In the genomic region with DNA sequence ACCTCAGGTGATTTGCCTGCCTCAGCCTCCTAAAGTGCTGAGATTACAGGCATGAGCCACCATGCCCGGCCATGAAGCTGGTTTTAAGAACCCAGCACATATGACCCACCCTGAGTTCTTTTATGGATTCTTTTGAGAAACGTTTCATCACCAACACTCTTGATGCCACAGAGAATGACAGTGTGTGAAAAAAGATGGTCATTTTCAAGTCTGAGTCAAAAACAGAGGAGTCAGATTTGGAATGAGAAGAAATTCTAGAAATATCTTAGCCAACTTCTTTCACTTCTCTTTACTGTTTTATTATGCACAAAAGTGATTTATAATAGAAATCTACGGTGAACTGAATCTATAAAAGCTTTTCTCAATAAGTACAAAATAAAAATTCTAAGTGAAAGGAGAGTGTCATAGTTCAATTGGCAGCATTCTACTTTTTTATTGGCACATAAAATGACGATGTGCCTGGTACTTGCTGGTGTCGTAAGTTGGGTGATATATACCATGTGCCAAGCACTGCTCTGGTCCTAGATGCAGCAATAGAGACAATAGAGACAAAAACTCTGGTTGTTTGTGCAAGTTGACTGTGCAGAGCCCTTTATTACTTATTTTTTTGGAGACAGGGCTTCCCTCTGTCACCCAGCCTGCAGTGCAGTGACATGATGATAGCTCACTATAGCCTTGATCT, we compare ENCODE assay signal across 17 cellular contexts. TPM values are rescaled to one million over a fixed set of nuclear protein-coding genes. Genes with fewer than 3 reads are reported as not detected.
"Had no signal": no experiment of that assay in that cellular context is flagged by ENCODE, and none has a peak within 500 bp of the region (broad histone marks: within the 10 kb centered on the region; RNA-seq: fewer than 3 reads in every experiment).

No MANE protein-coding gene starts in this region.

- H3K36me3 ChIP-seq: cardiac muscle cell, ovary, suprapubic skin had no signal

- H2AFZ ChIP-seq: hepatocyte had no signal

- H3K9me3 ChIP-seq: ovary, psoas muscle, suprapubic skin had no signal

- H3K79me2 ChIP-seq: hepatocyte had no signal

- H3K27ac ChIP-seq: cardiac muscle cell, hepatocyte, ovary, psoas muscle, skin epidermis, suprapubic skin, VCaP had no signal

- H3K4me2 ChIP-seq: hepatocyte had no signal

- ATAC-seq: activated naive CD4-positive, alpha-beta T cell treated with anti-CD3 and anti-CD28 coated beads, Interleukin-2, amount 50 U/mL, for 72 hours; naive thymus-derived CD8-positive, alpha-beta T cell; psoas muscle; T-helper 17 cell had no signal

- H3K4me3 ChIP-seq: cardiac muscle cell, hepatocyte, ovary, psoas muscle, skin epidermis, suprapubic skin had no signal

- H3K27me3 ChIP-seq: hepatocyte, ovary had no signal

- DNase-seq: activated CD4-positive, alpha-beta T cell treated with anti-CD3 and anti-CD28 coated beads, Interleukin-2, amount 50 U/mL, for 4 hours; activated CD4-positive, CD25-positive, alpha-beta regulatory T cell treated with anti-CD3 and anti-CD28 coated beads, Interleukin-2, amount 50 U/mL, for 72 hours; activated gamma-delta T cell; islet precursor cell; naive thymus-derived CD8-positive, alpha-beta T cell; ovary; T-helper 17 cell had no signal

RNA-seq across cellular contexts. Expression of gene CCDC177, which starts 33.9 kb away (rescaled TPM):
- total RNA-seq: activated naive CD4-positive, alpha-beta T cell treated with anti-CD3 and anti-CD28 coated beads, Interleukin-2, amount 50 U/mL, for 72 hours; cardiac muscle cell; dermis microvascular lymphatic vessel endothelial cell; mucosa of gallbladder; naive thymus-derived CD8-positive, alpha-beta T cell; ovary; psoas muscle; right cardiac atrium; T-helper 17 cell had no signal

RNA-seq across cellular contexts. Expression of gene PLEKHD1, which starts 56.3 kb away (rescaled TPM):
- total RNA-seq: hepatocyte had no signal
